ENCODE assay signal across 11 cellular contexts in genomic region chr12:12979731-12980259, GRCh38. TPM values are rescaled to one million over a fixed set of nuclear protein-coding genes. Genes with fewer than 3 reads are reported as not detected.
DNase-seq lines count a peak whose midpoint lies in the region; ATAC-seq, FAIRE-seq and TF ChIP-seq lines count a peak whose summit lies in the region.
"Had no signal": no experiment of that assay in that cellular context is flagged by ENCODE, and none has a peak within 500 bp of the region (broad histone marks: within the 10 kb centered on the region; RNA-seq: fewer than 3 reads in every experiment).

No MANE protein-coding gene starts in this region.

- no peak for ATAC-seq in HepG2
- ATAC-seq in GM19324 (IDR thresholded peaks at IDR 0.05; ENCODE audit: low FRiP score, unreplicated experiment): no peak

- TF ChIP-seq EP300 in HepG2 (IDR thresholded peaks at IDR 0.05; ENCODE audit: low read depth in 2 of 2, low read length in 2 of 2) (no peak), HepG2 (CRISPR knock-in tag; IDR thresholded peaks at IDR 0.05; ENCODE audit: borderline replicate concordance) (no peak)

- FAIRE-seq in bronchial epithelial cell (lab: Jason Lieb, UNC) (no peak), HepG2 (lab: Jason Lieb, UNC) (no peak)

- peak overlapping the region in 1 of 5 donors; percentile 11 for H3K9ac ChIP-seq in subcutaneous abdominal adipose tissue (ENCODE audit: low read length in 5 of 5)
- no peak overlapping the region for H3K9ac ChIP-seq in HepG2 (ENCODE audit: insufficient read depth, low read depth, low read length)

- intact Hi-C loops in HepG2 (cut with micrococcal nuclease; ENCODE audit: unreplicated experiment): loop anchor here (5.0 kb wide), 2 partner anchors 142 to 192 kb away; partner anchors contain the start of gene APOLD1

- H3K27me3 ChIP-seq in bronchial epithelial cell (ENCODE audit: control insufficient read depth, insufficient read depth, low read length) (no peaks in the 10 kb centered on the region), subcutaneous abdominal adipose tissue (ENCODE audit: control insufficient read depth in 5 of 5, insufficient read depth in 4 of 5, low read length in 5 of 5) (no peaks in the 10 kb centered on the region), HepG2 (ENCODE audit: control insufficient read depth in 1 of 2, insufficient read depth in 2 of 2, low read length in 2 of 2) (no peaks in the 10 kb centered on the region)

- H3K27me3 Mint-ChIP-seq in HFFc6 (ENCODE audit: insufficient read depth): no peaks in the 10 kb centered on the region
- H3K27me3 Mint-ChIP-seq: IgD-negative memory B cell had no signal

- H3K4me1 ChIP-seq in subcutaneous abdominal adipose tissue (ENCODE audit: control insufficient read depth in 5 of 5, insufficient read depth in 5 of 5, low read length in 5 of 5): peaks cover 10 to 34% (median 28%) of the 10 kb centered on the region in 5 donors
- no peaks in the 10 kb centered on the region for H3K4me1 ChIP-seq in HepG2 (ENCODE audit: insufficient read depth, low read length)

- no peak for TF ChIP-seq RAD21 in HepG2 (CRISPR knock-in tag; IDR thresholded peaks at IDR 0.05)

- peaks cover 24% of the 10 kb centered on the region for H3K36me3 Mint-ChIP-seq in HFFc6 (ENCODE audit: low read depth)

- H3K4me3 Mint-ChIP-seq in HFFc6: no peak overlapping the region
- H3K4me3 Mint-ChIP-seq: IgD-negative memory B cell had no signal

- BruUV-seq in HepG2 (replicated peaks; lab: Mats Ljungman, UMichigan): no TSS peak

- POLR2A ChIA-PET in HepG2 (lab: Yijun Ruan, JAX): no interaction called here

- WGBS in HepG2 (ENCODE audit: low lambda C conversion rate): 94% methylated on average over 4 of the region's 4 CpGs

- no peak overlapping the region for H3K4me3 ChIP-seq in bronchial epithelial cell (ENCODE audit: low read depth, low read length)
- peak overlapping the region in 1 of 5 donors; percentile 3 for H3K4me3 ChIP-seq in subcutaneous abdominal adipose tissue (ENCODE audit: low read depth in 1 of 5, low read length in 5 of 5)
- no peak overlapping the region for H3K4me3 ChIP-seq in HepG2 (replicated peaks in 1 of 3; ENCODE audit: insufficient read depth in 1 of 3, low read depth in 2 of 3, low read length in 3 of 3)

- in situ Hi-C loops in HepG2 (cut with HindIII; ENCODE audit: extremely low pct_ligation_motif_present, low pct_unique_long_range_greater_than_20kb): loop anchor here (5.0 kb wide), 1 partner anchor 62 kb away; no protein-coding TSS in a partner anchor

- H3K4me2 ChIP-seq in HepG2 (ENCODE audit: low read depth, low read length): no peak overlapping the region

- DNase-seq in HFFc6 (peak; percentile 99), bronchial epithelial cell (ENCODE audit: low read depth) (peak; percentile 44), inferior parietal cortex (ENCODE audit: extremely low spot score) (peak; percentile 32), NCI-H128 (lab: John Stamatoyannopoulos, UW; ENCODE audit: unreplicated experiment) (no peak), HepG2 (ENCODE audit: low spot score) (no peak)
- no peak for DNase-seq in stimulated activated CD4-positive, alpha-beta T cell treated with anti-CD3 and anti-CD28 coated beads, Interleukin-4, amount 100 ng/mL, for 1 hour
- DNase-seq: hippocampal formation, SHP77 treated with DMSO at 0.1 percent for 48 hours had no signal

- TF ChIP-seq POLR2A in HepG2 (IDR thresholded peaks at IDR 0.05; ENCODE audit: insufficient read depth in 1 of 2, low read depth in 2 of 2, low read length in 2 of 2): no peak

- CTCF ChIA-PET in HepG2 (lab: Yijun Ruan, JAX; ENCODE audit: low intra/inter-chr PET ratio, low total read pairs): no interaction called here

- no peak overlapping the region for H3K27ac Mint-ChIP-seq in HFFc6
- H3K27ac Mint-ChIP-seq: IgD-negative memory B cell had no signal

- H3K36me3 ChIP-seq in bronchial epithelial cell (ENCODE audit: control insufficient read depth, insufficient read depth, low read length): peaks cover 12% of the 10 kb centered on the region
- peaks cover 14 to 67% (median 34%) of the 10 kb centered on the region in 5 donors for H3K36me3 ChIP-seq in subcutaneous abdominal adipose tissue (ENCODE audit: control insufficient read depth in 5 of 5, insufficient read depth in 5 of 5, low read length in 5 of 5)
- peaks cover 9 to 59% of the 10 kb centered on the region in 2 experiments for H3K36me3 ChIP-seq in HepG2 (replicated peaks in 1 of 2; ENCODE audit: control insufficient read depth in 1 of 2, insufficient read depth in 2 of 2, low read length in 2 of 2)

- peak overlapping the region; percentile 51 for H3K27ac ChIP-seq in subcutaneous abdominal adipose tissue (ENCODE audit: low read depth, low read length)
- H3K27ac ChIP-seq in HepG2 (ENCODE audit: extremely low read length, insufficient read depth, low read length): no peak overlapping the region

- peaks cover 35% of the 10 kb centered on the region for H3K4me1 Mint-ChIP-seq in HFFc6 (ENCODE audit: low read depth)

- no peak overlapping the region for H2AFZ ChIP-seq in HepG2 (ENCODE audit: low read length)

- no peak for TF ChIP-seq CTCF in HFFc6 (IDR thresholded peaks at IDR 0.05)
- no peak for TF ChIP-seq CTCF in bronchial epithelial cell (IDR thresholded peaks at IDR 0.05; ENCODE audit: insufficient read depth, low read length, severe bottlenecking)
- TF ChIP-seq CTCF in HepG2 (CRISPR knock-in tag; IDR thresholded peaks at IDR 0.05): no peak

- no peaks in the 10 kb centered on the region for H3K9me3 Mint-ChIP-seq in HFFc6
- H3K9me3 Mint-ChIP-seq: IgD-negative memory B cell had no signal

- no peaks in the 10 kb centered on the region for H3K79me2 ChIP-seq in HepG2 (ENCODE audit: insufficient read depth, low read length)

- H4K20me1 ChIP-seq in HepG2 (ENCODE audit: insufficient read depth, low read length): 0 out of 2 replicates have a peak, but pooled peaks cover 4% of the 10 kb centered on the region

- H3K9me3 ChIP-seq in subcutaneous abdominal adipose tissue (ENCODE audit: control insufficient read depth in 5 of 5, low read length in 5 of 5): no peaks in the 10 kb centered on the region
- H3K9me3 ChIP-seq in HepG2 (ENCODE audit: low read length): no peaks in the 10 kb centered on the region

TF ChIP-seq in HepG2, 621 proteins besides CTCF, POLR2A, EP300 and RAD21 (continues in another document):
- no peak for TF ChIP-seq NFRKB (IDR thresholded peaks at IDR 0.05)
- TF ChIP-seq YEATS4 (CRISPR knock-in tag; IDR thresholded peaks at IDR 0.05; ENCODE audit: borderline replicate concordance): no peak
- no peak for TF ChIP-seq ZNF124 (CRISPR knock-in tag; IDR thresholded peaks at IDR 0.05)

RNA-seq across cellular contexts. Expression of gene HEBP1, which starts 20.3 kb away (rescaled TPM):
- 100 to 1,000 TPM in 1 of 6 experiments, 10 to 100 TPM in 5; 65.0 to 100 (median 70.8) TPM for total RNA-seq in HFFc6 (2021; fragmentation: NEBNext Ultra II Directional; extraction: Animal tissue kit (Norgen Biotek cat#: 25700))
- total RNA-seq in bronchial epithelial cell (4.2 and 6.1 TPM in 2 replicates), HepG2 (2016; rRNA removed; fragmentation: Illumina TruSeq; extraction: Trizol) (7.8 and 19.0 TPM in 2 replicates)
- 2.1 and 2.4 TPM in 2 replicates for total RNA-seq in HepG2 (2016; cell fraction: cytosol; rRNA removed; fragmentation: Illumina TruSeq; extraction: Trizol; ENCODE audit: low read depth)
- total RNA-seq in HepG2 (2016; cell fraction: insoluble cytoplasmic fraction; rRNA removed; fragmentation: Illumina TruSeq; extraction: Trizol): 6.6 and 16.8 TPM in 2 replicates
- total RNA-seq in HepG2 (2016; cell fraction: membrane; rRNA removed; fragmentation: Illumina TruSeq; extraction: Trizol): 9.1 and 9.3 TPM in 2 replicates
- total RNA-seq in HepG2 (2016; cell fraction: nucleus; rRNA removed; fragmentation: Illumina TruSeq; extraction: Trizol): 10.8 and 15.9 TPM in 2 replicates
- 9.4 and 11.0 TPM in 2 replicates for polyA plus RNA-seq in HepG2 (2011; rRNA removed)
- polyA plus RNA-seq in HepG2 (2011; cell fraction: cytosol; rRNA removed): 10.9 and 12.3 TPM in 2 replicates
- polyA plus RNA-seq in HepG2 (2011; cell fraction: nucleus; rRNA removed): 5.4 and 6.6 TPM in 2 replicates
- polyA plus RNA-seq in HepG2 (2012): 27.4 and 34.8 TPM in 2 replicates
- polyA plus RNA-seq in HepG2 (2016; cell fraction: cytosol; fragmentation: Illumina TruSeq; extraction: Trizol; ENCODE audit: low read depth): 14.7 and 15.9 TPM in 2 replicates
- polyA plus RNA-seq in HepG2 (2016; cell fraction: insoluble cytoplasmic fraction; fragmentation: Illumina TruSeq; extraction: Trizol; ENCODE audit: low read depth): 48.5 and 53.2 TPM in 2 replicates
- 23.9 TPM in 2 replicates for polyA plus RNA-seq in HepG2 (2016; cell fraction: membrane; fragmentation: Illumina TruSeq; extraction: Trizol; ENCODE audit: low read depth)
- 33.3 and 37.3 TPM in 2 replicates for polyA plus RNA-seq in HepG2 (2016; cell fraction: nucleus; fragmentation: Illumina TruSeq; extraction: Trizol; ENCODE audit: insufficient read depth, low read depth)
- polyA minus RNA-seq in HepG2 (2011; rRNA and poly(A)+ RNA removed; ENCODE audit: low replicate concordance): 10.4 and 24.7 TPM in 2 replicates
- polyA minus RNA-seq in HepG2 (2011; cell fraction: cytosol; rRNA and poly(A)+ RNA removed): 12.1 and 17.4 TPM in 2 replicates
- polyA minus RNA-seq in HepG2 (2011; cell fraction: nucleus; rRNA and poly(A)+ RNA removed): 6.2 and 7.6 TPM in 2 replicates

RNA-seq across cellular contexts. Expression of gene GPRC5D, which starts 27.8 kb away (rescaled TPM):
- not detected for total RNA-seq in HFFc6 (2021; fragmentation: NEBNext Ultra II Directional; extraction: Animal tissue kit (Norgen Biotek cat#: 25700))
- total RNA-seq in bronchial epithelial cell (0.77 TPM in 1 of 2 replicates, not detected in the other), HepG2 (2016; rRNA removed; fragmentation: Illumina TruSeq; extraction: Trizol) (not detected in 2 replicates)
- not detected in 2 replicates for total RNA-seq in HepG2 (2016; cell fraction: cytosol; rRNA removed; fragmentation: Illumina TruSeq; extraction: Trizol; ENCODE audit: low read depth)
- total RNA-seq in HepG2 (2016; cell fraction: insoluble cytoplasmic fraction; rRNA removed; fragmentation: Illumina TruSeq; extraction: Trizol): not detected in 2 replicates
- not detected in 2 replicates for total RNA-seq in HepG2 (2016; cell fraction: membrane; rRNA removed; fragmentation: Illumina TruSeq; extraction: Trizol)
- total RNA-seq in HepG2 (2016; cell fraction: nucleus; rRNA removed; fragmentation: Illumina TruSeq; extraction: Trizol): not detected in 2 replicates
- polyA plus RNA-seq in HepG2 (2011; rRNA removed): not detected in 2 replicates
- 0.12 TPM in 1 of 2 replicates, not detected in the other for polyA plus RNA-seq in HepG2 (2011; cell fraction: cytosol; rRNA removed)
- polyA plus RNA-seq in HepG2 (2011; cell fraction: nucleus; rRNA removed): not detected in 2 replicates
- polyA plus RNA-seq in HepG2 (2012): 0.31 and 0.55 TPM in 2 replicates
- polyA plus RNA-seq in HepG2 (2016; cell fraction: cytosol; fragmentation: Illumina TruSeq; extraction: Trizol; ENCODE audit: low read depth): not detected in 2 replicates
- polyA plus RNA-seq in HepG2 (2016; cell fraction: insoluble cytoplasmic fraction; fragmentation: Illumina TruSeq; extraction: Trizol; ENCODE audit: low read depth): not detected in 2 replicates
- polyA plus RNA-seq in HepG2 (2016; cell fraction: membrane; fragmentation: Illumina TruSeq; extraction: Trizol; ENCODE audit: low read depth): not detected in 2 replicates
- polyA plus RNA-seq in HepG2 (2016; cell fraction: nucleus; fragmentation: Illumina TruSeq; extraction: Trizol; ENCODE audit: insufficient read depth, low read depth): not detected in 2 replicates
- polyA minus RNA-seq in HepG2 (2011; rRNA and poly(A)+ RNA removed; ENCODE audit: low replicate concordance): not detected in 2 replicates
- not detected in 2 replicates for polyA minus RNA-seq in HepG2 (2011; cell fraction: cytosol; rRNA and poly(A)+ RNA removed)
- not detected in 2 replicates for polyA minus RNA-seq in HepG2 (2011; cell fraction: nucleus; rRNA and poly(A)+ RNA removed)

Comparison
In these comparisons a context has a peak if more than half of its experiments do, and no peak if none do; other contexts are left out.
1. DNase-seq: peak in HFFc6 (single experiment), bronchial epithelial cell (single experiment) and inferior parietal cortex (single experiment); none in NCI-H128 (single experiment), stimulated activated CD4-positive, alpha-beta T cell treated with anti-CD3 and anti-CD28 coated beads, Interleukin-4, amount 100 ng/mL, for 1 hour (single experiment) and HepG2 (single experiment).